Comparison of ENCODE assay signal across 8 cellular contexts in the genomic region with DNA sequence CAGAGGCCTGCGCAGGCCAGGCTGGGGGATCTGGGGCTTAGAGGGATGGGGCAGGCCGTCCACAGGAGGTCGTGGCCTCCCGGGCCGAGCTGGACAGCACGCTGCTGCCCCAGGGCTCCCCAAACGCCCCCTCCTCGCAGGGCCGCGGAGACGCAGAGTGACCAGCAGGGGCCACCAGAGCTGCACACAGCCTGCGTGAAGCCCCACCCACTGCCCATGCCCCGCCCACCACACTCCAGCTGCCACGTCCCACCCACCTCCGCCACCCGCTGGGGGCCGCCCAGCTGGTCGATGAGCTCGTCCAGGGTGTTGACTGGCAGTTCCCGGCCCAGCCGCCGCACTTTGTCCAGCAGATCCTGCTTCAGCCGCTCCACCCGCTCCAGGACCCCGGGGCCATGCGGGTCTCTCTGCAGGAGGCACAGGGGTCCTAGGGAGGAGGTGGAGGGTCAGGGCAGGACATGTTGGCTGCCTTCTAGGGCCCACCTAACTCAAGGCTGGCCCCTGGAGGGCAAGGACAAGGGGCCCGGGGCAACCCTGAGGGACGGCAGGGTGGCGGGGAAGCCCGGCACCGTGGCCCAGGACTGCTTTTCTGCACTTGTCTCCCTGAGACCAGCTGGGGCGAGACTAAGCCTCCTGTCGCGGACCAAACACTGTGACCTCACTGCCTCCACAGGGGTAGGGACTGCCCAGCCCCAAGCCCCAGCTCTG.
A peak's percentile ranks its signal among the peaks of the same experiment; 100 is the strongest.
DNase-seq lines count a peak whose midpoint lies in the region; ATAC-seq, FAIRE-seq and TF ChIP-seq lines count a peak whose summit lies in the region.

No MANE protein-coding gene starts in this region.

- no peaks in the 10 kb centered on the region for H3K9me3 Mint-ChIP-seq in nephron progenitor cell

- POLR2A ChIA-PET in GM10248 (lab: Yijun Ruan, JAX): no interaction called here

- CTCF ChIA-PET in GM10248 (lab: Yijun Ruan, JAX): interaction anchor here (0.7 to 4.0 kb wide), 41 partner anchors 10 to 339 kb away, joined by 3 to 45 read pairs (median 5); a partner anchor contains a TSS

- peaks cover 5% of the 10 kb centered on the region for H3K36me3 Mint-ChIP-seq in nephron progenitor cell (ENCODE audit: low read depth)

- no peak overlapping the region for H3K27ac Mint-ChIP-seq in nephron progenitor cell

- DNase-seq in GM10248 (ENCODE audit: extremely low spot score) (peak; percentile 97), HuH-7.5 (ENCODE audit: low spot score) (peak; percentile 100), RCC 7860 (ENCODE audit: low spot score) (peak; percentile 58), fibroblast of peridontal ligament (ENCODE audit: extremely low read depth) (peak; percentile 87), nephron progenitor cell (peak; percentile 99)
- peak; percentile 72 for DNase-seq in activated T-helper 9 cell treated with anti-CD3 and anti-CD28 coated beads, Interleukin-2, amount 50 U/mL, for 16 hours (ENCODE audit: low read depth)
- DNase-seq in stimulated activated naive CD4-positive, alpha-beta T cell (lab: John Stamatoyannopoulos, UW): peak; percentile 56 to 88 (median 84)

- ATAC-seq in HG03097 (IDR thresholded peaks at IDR 0.05; ENCODE audit: low FRiP score, unreplicated experiment): no peak

- no peak for FAIRE-seq in RCC 7860 (lab: Jason Lieb, UNC)

- peak; percentile 85 for TF ChIP-seq CTCF in GM10248 (IDR thresholded peaks at IDR 0.05; ENCODE audit: control extremely low read depth, extremely low read depth, low read depth, missing control alignments)
- peak; percentile 89 for TF ChIP-seq CTCF in nephron progenitor cell (IDR thresholded peaks at IDR 0.05)

- H3K4me1 Mint-ChIP-seq in nephron progenitor cell: no peaks in the 10 kb centered on the region

- H3K27me3 Mint-ChIP-seq in nephron progenitor cell (ENCODE audit: low read depth, poor library complexity): no peaks in the 10 kb centered on the region

- H3K4me3 Mint-ChIP-seq in nephron progenitor cell: no peak overlapping the region
